In the genomic region with DNA sequence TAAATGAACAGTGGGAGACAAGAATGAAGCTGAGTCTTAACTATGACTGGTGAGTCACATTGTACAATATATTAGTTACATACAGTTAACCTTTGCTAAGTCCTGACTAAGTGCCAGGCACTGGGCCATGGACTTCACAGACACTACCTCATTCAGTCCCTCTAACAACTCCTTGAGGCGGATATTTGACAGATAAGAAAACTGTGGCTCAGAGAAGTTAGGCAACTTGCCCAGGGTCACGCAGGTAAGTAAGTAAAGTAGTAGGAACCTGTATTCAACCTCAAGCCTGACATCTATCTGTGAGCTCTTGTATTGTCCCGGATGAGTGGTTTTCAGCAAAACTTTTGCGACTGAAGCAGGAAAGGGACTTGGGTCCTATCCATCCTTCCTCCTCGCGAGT, we compare ENCODE assay signal across 14 cellular contexts.
DNase-seq lines count a peak whose midpoint lies in the region; ATAC-seq and TF ChIP-seq lines count a peak whose summit lies in the region.
"Had no signal": no experiment of that assay in that cellular context is flagged by ENCODE, and none has a peak within 500 bp of the region (broad histone marks: within the 10 kb centered on the region; RNA-seq: fewer than 3 reads in every experiment).

No MANE protein-coding gene starts in this region.

- H3K36me3 Mint-ChIP-seq in stimulated activated memory B cell treated with anti-CD40 and anti-IgM and Interleukin-4, amounts not matched to agents 10 μg/mL and 1 μg/mL and 100 μg/mL, for 72 hours: no peaks in the 10 kb centered on the region
- H3K36me3 Mint-ChIP-seq: CD14-positive monocyte had no signal

- no peaks in the 10 kb centered on the region for H3K27me3 ChIP-seq in WERI-Rb-1 (ENCODE audit: insufficient read depth, low read depth, severe bottlenecking)

- H3K36me3 ChIP-seq in WERI-Rb-1: peaks cover 21% of the 10 kb centered on the region

- H3K27me3 Mint-ChIP-seq in stimulated activated memory B cell treated with anti-CD40 and anti-IgM and Interleukin-4, amounts not matched to agents 10 μg/mL and 1 μg/mL and 100 μg/mL, for 72 hours: peaks cover 55% of the 10 kb centered on the region

- no peak for ATAC-seq in stimulated activated memory B cell treated with anti-CD40 and anti-IgM and Interleukin-4, amounts not matched to agents 10 μg/mL and 1 μg/mL and 100 μg/mL, for 72 hours
- ATAC-seq in HG03378 (IDR thresholded peaks at IDR 0.05; ENCODE audit: unreplicated experiment): no peak
- no peak for ATAC-seq in HG03342 (IDR thresholded peaks at IDR 0.05; ENCODE audit: unreplicated experiment)
- ATAC-seq: right cardiac atrium had no signal

- no peak overlapping the region for H3K27ac ChIP-seq in WERI-Rb-1

- 0 out of 2 replicates have a peak, but pooled peaks have one; percentile 22 for TF ChIP-seq CTCF in WERI-Rb-1 (IDR thresholded peaks at IDR 0.05; ENCODE audit: low read depth, low read length)

- H3K9me3 Mint-ChIP-seq in stimulated activated memory B cell treated with anti-CD40 and anti-IgM and Interleukin-4, amounts not matched to agents 10 μg/mL and 1 μg/mL and 100 μg/mL, for 72 hours: no peaks in the 10 kb centered on the region
- H3K9me3 Mint-ChIP-seq: activated T-helper 1 cell treated with anti-CD3 and anti-CD28 coated beads, Interleukin-12 subunit alpha, Interleukin-12 subunit beta, Interleukin-2, Interleukin-4 antibody, amounts not matched to agents 30 ng/mL and 10 ng/mL and 1 ng/mL, durations not matched to agents 14 hours and 24 hours and 36 hours had no signal

- H3K4me1 Mint-ChIP-seq in stimulated activated memory B cell treated with anti-CD40 and anti-IgM and Interleukin-4, amounts not matched to agents 10 μg/mL and 1 μg/mL and 100 μg/mL, for 72 hours: peaks cover 6% of the 10 kb centered on the region

- H3K9me3 ChIP-seq in WERI-Rb-1 (ENCODE audit: severe bottlenecking): no peaks in the 10 kb centered on the region

- no peak overlapping the region for H3K4me3 ChIP-seq in WERI-Rb-1 (ENCODE audit: low read depth, low read length)

- no peak overlapping the region for H3K4me3 Mint-ChIP-seq in stimulated activated memory B cell treated with anti-CD40 and anti-IgM and Interleukin-4, amounts not matched to agents 10 μg/mL and 1 μg/mL and 100 μg/mL, for 72 hours
- H3K4me3 Mint-ChIP-seq: activated T-helper 1 cell treated with anti-CD3 and anti-CD28 coated beads, Interleukin-12 subunit alpha, Interleukin-12 subunit beta, Interleukin-2, Interleukin-4 antibody, amounts not matched to agents 30 ng/mL and 10 ng/mL and 1 ng/mL, durations not matched to agents 14 hours and 24 hours and 36 hours; CD14-positive monocyte had no signal

- no peak overlapping the region for H3K27ac Mint-ChIP-seq in stimulated activated memory B cell treated with anti-CD40 and anti-IgM and Interleukin-4, amounts not matched to agents 10 μg/mL and 1 μg/mL and 100 μg/mL, for 72 hours
- H3K27ac Mint-ChIP-seq: activated T-helper 1 cell treated with anti-CD3 and anti-CD28 coated beads, Interleukin-12 subunit alpha, Interleukin-12 subunit beta, Interleukin-2, Interleukin-4 antibody, amounts not matched to agents 30 ng/mL and 10 ng/mL and 1 ng/mL, durations not matched to agents 14 hours and 24 hours and 36 hours; CD14-positive monocyte had no signal

- DNase-seq in A172 (ENCODE audit: low spot score) (peak; percentile 61), HCEC 1CT (peak; percentile 73), WERI-Rb-1 (no peak), iPS-NIHi7 (ENCODE audit: extremely low spot score) (peak; percentile 61), NCI-H82 treated with DMSO at 0.1 percent for 48 hours (lab: John Stamatoyannopoulos, UW; ENCODE audit: unreplicated experiment) (no peak)
- DNase-seq: effector memory CD4-positive, alpha-beta T cell; left cardiac atrium; NCI-H2029; right cardiac atrium had no signal

Comparison
In these comparisons a context has a peak if more than half of its experiments do, and no peak if none do; other contexts are left out.
1. DNase-seq: peak in A172 (single experiment), HCEC 1CT (single experiment) and iPS-NIHi7 (single experiment); none in WERI-Rb-1 (single experiment) and NCI-H82 treated with DMSO at 0.1 percent for 48 hours (single experiment).